ENCODE assay signal across 1 cellular context in the genomic region with DNA sequence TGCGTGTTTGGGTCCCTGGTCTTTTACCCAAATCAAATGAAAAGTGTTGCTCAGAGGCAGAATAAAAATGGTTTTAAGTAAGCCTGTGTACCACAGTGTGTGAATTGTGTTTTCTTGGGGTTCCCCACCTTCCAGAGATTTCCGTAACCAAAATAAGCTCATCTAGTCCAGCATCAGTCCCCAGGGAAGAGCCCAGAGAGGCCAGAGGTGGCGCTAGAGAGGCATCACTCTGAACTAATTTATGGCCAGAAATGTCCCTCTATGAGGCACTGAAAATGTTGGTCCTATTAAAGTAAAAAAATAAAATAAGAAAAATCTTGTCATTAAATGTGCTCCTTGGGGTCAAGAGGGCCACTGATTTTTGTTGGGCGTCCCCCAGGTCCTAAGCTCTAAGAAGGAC.
TF ChIP-seq lines count a peak whose summit lies in the region.

No MANE protein-coding gene starts in this region.

TF ChIP-seq in IMR-90, 13 proteins besides CTCF, POLR2A, EP300 and RAD21 (continued from another document):
- TF ChIP-seq, protein P1, sequence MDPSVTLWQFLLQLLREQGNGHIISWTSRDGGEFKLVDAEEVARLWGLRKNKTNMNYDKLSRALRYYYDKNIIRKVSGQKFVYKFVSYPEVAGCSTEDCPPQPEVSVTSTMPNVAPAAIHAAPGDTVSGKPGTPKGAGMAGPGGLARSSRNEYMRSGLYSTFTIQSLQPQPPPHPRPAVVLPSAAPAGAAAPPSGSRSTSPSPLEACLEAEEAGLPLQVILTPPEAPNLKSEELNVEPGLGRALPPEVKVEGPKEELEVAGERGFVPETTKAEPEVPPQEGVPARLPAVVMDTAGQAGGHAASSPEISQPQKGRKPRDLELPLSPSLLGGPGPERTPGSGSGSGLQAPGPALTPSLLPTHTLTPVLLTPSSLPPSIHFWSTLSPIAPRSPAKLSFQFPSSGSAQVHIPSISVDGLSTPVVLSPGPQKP (IDR thresholded peaks at IDR 0.05; ENCODE audit: borderline replicate concordance, low read depth, low read length) = no peak
- TF ChIP-seq BHLHE40 (IDR thresholded peaks at IDR 0.05; ENCODE audit: low read depth, low read length) (no peak), MAZ (IDR thresholded peaks at IDR 0.05; ENCODE audit: borderline replicate concordance, low read depth, low read length) (no peak)
